ENCODE assay signal across 2 cellular contexts in genomic region chr3:169134194-169134593, GRCh38.
TF ChIP-seq lines count a peak whose summit lies in the region.

No MANE protein-coding gene starts in this region.

TF ChIP-seq in HEK293, 187 proteins besides CTCF, POLR2A, EP300 and RAD21 (continued from another document):
- TF ChIP-seq PRDM6 (tag by site-specific recombination; IDR thresholded peaks at IDR 0.05) = peak; percentile 62

TF ChIP-seq in K562, 482 proteins besides CTCF, POLR2A, EP300 and RAD21 (continued from another document):
- TF ChIP-seq CLOCK (CRISPR knock-in tag; IDR thresholded peaks at IDR 0.05; ENCODE audit: borderline replicate concordance) = no peak
- TF ChIP-seq ZNF668 (CRISPR knock-in tag; IDR thresholded peaks at IDR 0.05) = no peak
- TF ChIP-seq ZNF134 (CRISPR knock-in tag; conservative IDR thresholded peaks at IDR 0.05) = no peak
- no peak for TF ChIP-seq DEAF1 (CRISPR knock-in tag; IDR thresholded peaks at IDR 0.05)
- no peak for TF ChIP-seq MTA2 (IDR thresholded peaks at IDR 0.05; ENCODE audit: low read depth)
- TF ChIP-seq ZNF263 (CRISPR knock-in tag; IDR thresholded peaks at IDR 0.05; ENCODE audit: borderline replicate concordance) = no peak
- no peak for TF ChIP-seq PREB (CRISPR knock-in tag; IDR thresholded peaks at IDR 0.05)
- TF ChIP-seq POLR2G (IDR thresholded peaks at IDR 0.05; ENCODE audit: low read depth, low read length) = no peak
- no peak for TF ChIP-seq GABPA (tag; conservative IDR thresholded peaks at IDR 0.05; ENCODE audit: low read depth)
- no peak for TF ChIP-seq CHCHD3 (CRISPR knock-in tag; IDR thresholded peaks at IDR 0.05)
